8 cellular contexts compared by ENCODE assay signal in genomic region chr12:107320929-107321618, GRCh38.
A peak's percentile ranks its signal among the peaks of the same experiment; 100 is the strongest.
DNase-seq lines count a peak whose midpoint lies in the region; ATAC-seq and TF ChIP-seq lines count a peak whose summit lies in the region.

No MANE protein-coding gene starts in this region.

- H3K27me3 ChIP-seq in SK-N-SH (ENCODE audit: insufficient read depth) (peaks cover 17% of the 10 kb centered on the region; the same call in 1 of the 2 replicates), endodermal cell (ENCODE audit: control insufficient read depth, insufficient read depth, low read length, poor library complexity, severe bottlenecking) (peaks cover 75% of the 10 kb centered on the region), thoracic aorta (replicated peaks; ENCODE audit: insufficient read depth) (no peaks in the 10 kb centered on the region), gastroesophageal sphincter (peaks cover 98% of the 10 kb centered on the region), BE2C (peaks cover 81% of the 10 kb centered on the region)

- no peak overlapping the region for H3K9ac ChIP-seq in SK-N-SH
- no peak overlapping the region for H3K9ac ChIP-seq in endodermal cell (ENCODE audit: extremely low read depth, low read length, poor library complexity, severe bottlenecking)

- intact Hi-C loops in activated CD8-positive, alpha-beta T cell treated with anti-CD3 and anti-CD28 coated beads for 36 hours (cut with micrococcal nuclease): loop anchor here (5.0 kb wide), 1 partner anchor 51 kb away; no protein-coding TSS in a partner anchor

- H3K36me3 Mint-ChIP-seq in activated CD8-positive, alpha-beta T cell treated with anti-CD3 and anti-CD28 coated beads for 36 hours (ENCODE audit: low read depth): peaks cover 5% of the 10 kb centered on the region
- H3K36me3 Mint-ChIP-seq in endodermal cell (ENCODE audit: low read depth): no peaks in the 10 kb centered on the region
- no peaks in the 10 kb centered on the region for H3K36me3 Mint-ChIP-seq in nephron progenitor cell (ENCODE audit: low read depth)

- no peaks in the 10 kb centered on the region for H3K79me2 ChIP-seq in SK-N-SH (ENCODE audit: insufficient read depth)

- no peak; the same call in 1 of the 2 replicates for TF ChIP-seq RAD21 in SK-N-SH (IDR thresholded peaks at IDR 0.05; ENCODE audit: low read length)

- peaks cover 5% of the 10 kb centered on the region for H3K27me3 Mint-ChIP-seq in activated CD8-positive, alpha-beta T cell treated with anti-CD3 and anti-CD28 coated beads for 36 hours
- peaks cover 76% of the 10 kb centered on the region for H3K27me3 Mint-ChIP-seq in endodermal cell (ENCODE audit: insufficient read depth)
- peaks cover 82% of the 10 kb centered on the region for H3K27me3 Mint-ChIP-seq in nephron progenitor cell (ENCODE audit: low read depth, poor library complexity)

- H3F3A ChIP-seq in SK-N-SH (replicated peaks; ENCODE audit: insufficient read depth): no peaks in the 10 kb centered on the region

- TF ChIP-seq CTCF in SK-N-SH (IDR thresholded peaks at IDR 0.05) (no peak), endodermal cell (conservative IDR thresholded peaks at IDR 0.05) (no peak), nephron progenitor cell (IDR thresholded peaks at IDR 0.05) (no peak), thoracic aorta (IDR thresholded peaks at IDR 0.05) (no peak), gastroesophageal sphincter (IDR thresholded peaks at IDR 0.05) (no peak), BE2C (IDR thresholded peaks at IDR 0.05; ENCODE audit: low read depth, low read length) (no peak)
- TF ChIP-seq CTCF in activated CD8-positive, alpha-beta T cell treated with anti-CD3 and anti-CD28 coated beads for 36 hours (IDR thresholded peaks at IDR 0.05): no peak

- TF ChIP-seq EP300 in SK-N-SH (IDR thresholded peaks at IDR 0.05; ENCODE audit: borderline replicate concordance in 1 of 2, low read depth in 1 of 2, low read length in 1 of 2) (no peak), gastroesophageal sphincter (IDR thresholded peaks at IDR 0.05) (no peak)

- H3K36me3 ChIP-seq in SK-N-SH (replicated peaks in 1 of 2; ENCODE audit: control insufficient read depth in 1 of 2, insufficient read depth in 2 of 2, low read length in 1 of 2) (no peaks in the 10 kb centered on the region), endodermal cell (ENCODE audit: control insufficient read depth, insufficient read depth, low read length) (no peaks in the 10 kb centered on the region), thoracic aorta (no peaks in the 10 kb centered on the region), gastroesophageal sphincter (no peaks in the 10 kb centered on the region), BE2C (no peaks in the 10 kb centered on the region)

- H4K20me1 ChIP-seq in SK-N-SH (ENCODE audit: insufficient read depth): no peaks in the 10 kb centered on the region

- DNase-seq in SK-N-SH (peak; percentile 57), endodermal cell (peak; percentile 86), nephron progenitor cell (peak; percentile 64), thoracic aorta (ENCODE audit: low spot score) (no peak), BE2C (no peak)
- peak; percentile 93 for DNase-seq in activated CD8-positive, alpha-beta T cell treated with anti-CD3 and anti-CD28 coated beads for 36 hours

- H3K4me2 ChIP-seq in SK-N-SH: peak overlapping the region; percentile 85

- 5% methylated on average over 33 of the region's 42 CpGs for WGBS in SK-N-SH (ENCODE audit: low lambda C conversion rate)
- 2 to 4% methylated on average over 17 to 41 of the region's 42 CpGs for WGBS in endodermal cell (ENCODE audit: insufficient coverage in 1 of 2, insufficient read length in 1 of 2), 2 experiments
- 0% methylated on average over 5 of the region's 42 CpGs; no CpG with 5 or more reads in 1 of the 2 donors for WGBS in gastroesophageal sphincter (ENCODE audit: low coverage in 1 of 2), 2 donors

- POLR2A ChIA-PET in SK-N-SH (lab: Yijun Ruan, JAX): interaction anchor here (0.6 kb wide), 2 partner anchors 18 to 161 kb away, joined by 3 read pairs; no protein-coding TSS in a partner anchor
- POLR2A ChIA-PET in activated CD8-positive, alpha-beta T cell treated with anti-CD3 and anti-CD28 coated beads for 36 hours (lab: Charles Lee): interaction anchor here (1.0 to 5.9 kb wide), 10 partner anchors 9 to 186 kb away, joined by 3 to 46 read pairs (median 5); no protein-coding TSS in a partner anchor

- no peaks in the 10 kb centered on the region for H3K9me3 Mint-ChIP-seq in activated CD8-positive, alpha-beta T cell treated with anti-CD3 and anti-CD28 coated beads for 36 hours
- no peaks in the 10 kb centered on the region for H3K9me3 Mint-ChIP-seq in endodermal cell
- no peaks in the 10 kb centered on the region for H3K9me3 Mint-ChIP-seq in nephron progenitor cell

- ATAC-seq in SK-N-SH treated with all-trans-retinoic acid at 6 μM for 48 hours (no peak), thoracic aorta (ENCODE audit: insufficient number of reproducible peaks, low FRiP score, low read depth) (no peak), gastroesophageal sphincter (no peak)
- peak; percentile 47 for ATAC-seq in activated CD8-positive, alpha-beta T cell treated with anti-CD3 and anti-CD28 coated beads for 36 hours

- H3K4me1 Mint-ChIP-seq in activated CD8-positive, alpha-beta T cell treated with anti-CD3 and anti-CD28 coated beads for 36 hours (ENCODE audit: low read depth): peaks cover 51% of the 10 kb centered on the region
- H3K4me1 Mint-ChIP-seq in endodermal cell (peaks cover 13% of the 10 kb centered on the region), nephron progenitor cell (peaks cover 23% of the 10 kb centered on the region)

- H3K4me1 ChIP-seq in SK-N-SH (ENCODE audit: control insufficient read depth in 1 of 2, insufficient read depth in 2 of 2, low read depth in 1 of 2, low read length in 1 of 2): peaks cover 0 to 24% of the 10 kb centered on the region in 2 experiments; a peak in 1 of 4 replicates
- no peaks in the 10 kb centered on the region for H3K4me1 ChIP-seq in endodermal cell (ENCODE audit: control insufficient read depth, insufficient read depth, low read length)
- peaks cover 0 to 35% of the 10 kb centered on the region in 2 donors for H3K4me1 ChIP-seq in thoracic aorta (ENCODE audit: control insufficient read depth in 1 of 2, low read depth in 2 of 2)
- peaks cover 0 to 41% (median 18%) of the 10 kb centered on the region in 3 donors for H3K4me1 ChIP-seq in gastroesophageal sphincter
- H3K4me1 ChIP-seq in BE2C: no peaks in the 10 kb centered on the region

- peak overlapping the region; percentile 90 for H3K4me3 Mint-ChIP-seq in activated CD8-positive, alpha-beta T cell treated with anti-CD3 and anti-CD28 coated beads for 36 hours
- H3K4me3 Mint-ChIP-seq in endodermal cell (peak overlapping the region; percentile 71), nephron progenitor cell (peak overlapping the region; percentile 91)

- CTCF ChIA-PET in SK-N-SH (lab: Yijun Ruan, JAX): interaction anchor here (0.6 to 7.2 kb wide), 12 partner anchors 16 to 564 kb away, joined by 3 to 52 read pairs (median 4); no protein-coding TSS in a partner anchor
- CTCF ChIA-PET in activated CD8-positive, alpha-beta T cell treated with anti-CD3 and anti-CD28 coated beads for 36 hours (lab: Charles Lee): interaction anchor here (0.7 to 10.5 kb wide), 15 partner anchors 9 to 189 kb away, joined by 3 to 111 read pairs (median 4); no protein-coding TSS in a partner anchor

- H2AFZ ChIP-seq in SK-N-SH (ENCODE audit: low read depth): peak overlapping the region; percentile 35; the same call in 1 of the 2 replicates

- no peaks in the 10 kb centered on the region for H3K9me3 ChIP-seq in SK-N-SH
- H3K9me3 ChIP-seq in endodermal cell (ENCODE audit: control insufficient read depth, low read length): no peaks in the 10 kb centered on the region
- H3K9me3 ChIP-seq in thoracic aorta: no peaks in the 10 kb centered on the region
- H3K9me3 ChIP-seq in gastroesophageal sphincter: no peaks in the 10 kb centered on the region
- no peaks in the 10 kb centered on the region for H3K9me3 ChIP-seq in BE2C

- no peaks in the 10 kb centered on the region for H3K9me2 ChIP-seq in SK-N-SH

- H3K4me3 ChIP-seq in SK-N-SH (ENCODE audit: low read depth in 2 of 2, low read length in 1 of 2) (peak overlapping the region; percentile 46 to 54), endodermal cell (ENCODE audit: low read length) (peak overlapping the region; percentile 78), thoracic aorta (peak overlapping the region; percentile 55), gastroesophageal sphincter (peak overlapping the region in 1 of 2 donors; percentile 44), BE2C (ENCODE audit: low read depth, low read length) (no peak overlapping the region)

- H3K27ac ChIP-seq in SK-N-SH (ENCODE audit: low read depth in 2 of 2, low read length in 1 of 2): no peak overlapping the region
- H3K27ac ChIP-seq in endodermal cell (ENCODE audit: low read depth, low read length): no peak overlapping the region
- H3K27ac ChIP-seq in thoracic aorta: no peak overlapping the region
- no peak overlapping the region for H3K27ac ChIP-seq in gastroesophageal sphincter

- peak overlapping the region; percentile 100 for H3K27ac Mint-ChIP-seq in activated CD8-positive, alpha-beta T cell treated with anti-CD3 and anti-CD28 coated beads for 36 hours
- no peak overlapping the region for H3K27ac Mint-ChIP-seq in endodermal cell
- H3K27ac Mint-ChIP-seq in nephron progenitor cell: no peak overlapping the region

- TF ChIP-seq POLR2A in gastroesophageal sphincter (IDR thresholded peaks at IDR 0.05): no peak

TF ChIP-seq in SK-N-SH, 30 proteins besides CTCF, POLR2A, EP300 and RAD21 (continues in another document):
- no peak for TF ChIP-seq JUND (IDR thresholded peaks at IDR 0.05)
- TF ChIP-seq YY1 (IDR thresholded peaks at IDR 0.05; ENCODE audit: low read depth): no peak
- TF ChIP-seq NRF1 (IDR thresholded peaks at IDR 0.05; ENCODE audit: low read depth, low read length): peak; percentile 47; the same call in 1 of the 2 replicates
- TF ChIP-seq GATA2 (CRISPR knock-in tag; IDR thresholded peaks at IDR 0.05): no peak
- TF ChIP-seq ELF1 (IDR thresholded peaks at IDR 0.05): no peak
- no peak for TF ChIP-seq TAF1 (IDR thresholded peaks at IDR 0.05; ENCODE audit: borderline replicate concordance, low read depth, low read length)
- no peak for TF ChIP-seq SMC3 (IDR thresholded peaks at IDR 0.05; ENCODE audit: low read depth, low read length)
- peak; percentile 60 for TF ChIP-seq MXI1 (IDR thresholded peaks at IDR 0.05; ENCODE audit: low read depth, low read length)

TF ChIP-seq in SK-N-SH treated with all-trans-retinoic acid at 6 μM for 48 hours, 23 proteins besides CTCF, POLR2A, EP300 and RAD21:
- TF ChIP-seq ISL1 (CRISPR knock-in tag; IDR thresholded peaks at IDR 0.05): no peak
- no peak for TF ChIP-seq SNAI2 (CRISPR knock-in tag; IDR thresholded peaks at IDR 0.05)
- no peak for TF ChIP-seq ESRRG (CRISPR knock-in tag; IDR thresholded peaks at IDR 0.05)
- TF ChIP-seq ZNF70 (CRISPR knock-in tag; IDR thresholded peaks at IDR 0.05): no peak
- TF ChIP-seq RARB (CRISPR knock-in tag; IDR thresholded peaks at IDR 0.05): no peak
- TF ChIP-seq PPARA (CRISPR knock-in tag; IDR thresholded peaks at IDR 0.05; ENCODE audit: borderline replicate concordance): no peak

Comparison
In these comparisons a context has a peak if more than half of its experiments do, and no peak if none do; other contexts are left out.
1. DNase-seq: peak in SK-N-SH (single experiment), activated CD8-positive, alpha-beta T cell treated with anti-CD3 and anti-CD28 coated beads for 36 hours (single experiment), endodermal cell (single experiment) and nephron progenitor cell (single experiment); none in thoracic aorta (single experiment) and BE2C (single experiment).
2. Peak in every context shown above with its lines, with median percentiles within 50 percentile points of each other: H3K4me3 Mint-ChIP-seq.